In the genomic region with DNA sequence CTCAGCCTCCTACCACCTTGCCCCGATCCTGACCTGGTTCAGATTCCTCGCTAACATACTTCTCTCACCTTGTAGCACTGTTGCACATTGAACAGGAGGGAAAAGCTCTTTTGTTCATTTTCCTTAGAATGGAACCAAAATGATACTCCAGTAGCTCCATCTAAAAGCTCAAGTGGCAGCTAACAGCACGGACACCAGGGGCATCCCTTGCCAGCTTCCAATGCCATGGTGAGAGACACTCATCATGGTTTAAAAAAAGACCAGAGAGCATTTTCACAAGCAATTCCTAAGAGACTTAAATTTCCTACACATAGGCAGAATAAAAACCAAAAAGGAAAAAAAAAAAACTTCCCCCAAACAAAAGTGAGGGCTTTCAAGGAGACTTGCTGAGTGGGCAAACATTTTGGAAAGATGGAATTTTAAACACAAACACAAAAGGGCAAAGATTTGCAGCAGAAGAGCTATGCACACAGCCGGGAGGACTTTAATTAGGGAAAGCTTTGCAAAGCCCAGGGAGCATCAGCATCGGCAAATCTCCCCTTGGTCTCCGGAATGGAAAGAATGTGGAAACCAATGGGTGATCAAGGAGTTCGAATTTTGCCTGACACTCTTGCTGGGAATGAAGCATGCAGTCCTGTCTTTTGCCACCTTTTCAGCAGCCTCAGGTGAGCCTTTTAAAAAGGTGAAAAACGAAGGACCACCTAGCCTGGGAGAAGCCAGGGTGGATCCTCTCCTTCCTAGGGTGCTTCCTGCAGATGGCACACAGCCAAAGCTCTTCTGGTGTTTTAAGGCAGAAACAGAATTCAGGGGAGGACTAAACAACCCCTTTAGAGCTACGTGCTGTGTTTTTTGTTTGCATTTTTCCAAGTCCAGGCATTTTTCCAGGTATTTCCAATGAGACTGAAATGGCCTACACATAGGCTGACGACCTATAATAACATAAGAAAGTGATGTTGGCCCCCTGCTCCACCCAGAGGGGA, we compare ENCODE assay signal across 12 cellular contexts.
A peak's percentile ranks its signal among the peaks of the same experiment; 100 is the strongest.
DNase-seq lines count a peak whose midpoint lies in the region; ATAC-seq, FAIRE-seq and TF ChIP-seq lines count a peak whose summit lies in the region.
"Had no signal": no experiment of that assay in that cellular context is flagged by ENCODE, and none has a peak within 500 bp of the region (broad histone marks: within the 10 kb centered on the region; RNA-seq: fewer than 3 reads in every experiment).

No MANE protein-coding gene starts in this region.

- no peak overlapping the region for H2AFZ ChIP-seq in IMR-90 (replicated peaks; ENCODE audit: low read length, poor library complexity)

- dilution Hi-C loops in IMR-90 (cut with HindIII; ENCODE audit: low sequenced_read_pairs, unreplicated experiment): no loop called here

- H4K5ac ChIP-seq in IMR-90 (ENCODE audit: low read depth, low read length): peak overlapping the region; percentile 11

- H3K27me3 ChIP-seq in BLaER1 treated with 17β-estradiol and CSF1 and Interleukin-3, amounts not matched to agents 10 nM and 100 nM: no peaks in the 10 kb centered on the region
- no peaks in the 10 kb centered on the region for H3K27me3 ChIP-seq in IMR-90 (ENCODE audit: control insufficient read depth, insufficient read depth, low read length)

- intact Hi-C loops in IMR-90 (cut with micrococcal nuclease): no loop called here

- peak overlapping the region; percentile 51 for H3K14ac ChIP-seq in IMR-90 (replicated peaks; ENCODE audit: low read depth, low read length)

- peaks cover 62% of the 10 kb centered on the region for H3K9me1 ChIP-seq in IMR-90 (ENCODE audit: insufficient read depth, low read length)

- H3K36me3 ChIP-seq in BLaER1 treated with 17β-estradiol and CSF1 and Interleukin-3, amounts not matched to agents 10 nM and 100 nM: peaks cover 10 to 94% (median 53%) of the 10 kb centered on the region in 11 experiments; a peak in 20 of 22 replicates
- peaks cover 8% of the 10 kb centered on the region for H3K36me3 ChIP-seq in IMR-90 (ENCODE audit: control insufficient read depth, insufficient read depth, low read length)

- H3K4me2 ChIP-seq in BLaER1 treated with 17β-estradiol and CSF1 and Interleukin-3, amounts not matched to agents 10 nM and 100 nM: peak overlapping the region in 10 of 11 experiments; percentile 11 to 72 (median 42); a peak in 17 of 22 replicates
- peak overlapping the region; percentile 29 for H3K4me2 ChIP-seq in IMR-90 (ENCODE audit: low read depth, low read length)

- BruUV-seq in IMR-90 (replicated peaks; lab: Mats Ljungman, UMichigan): no TSS peak

- peak overlapping the region; percentile 24 for H3K18ac ChIP-seq in IMR-90 (ENCODE audit: low read depth, low read length)

- in situ Hi-C loops in IMR-90 (cut with MboI; ENCODE audit: low sequenced_read_pairs): no loop called here

- H2BK5ac ChIP-seq in IMR-90 (ENCODE audit: low read depth, low read length, poor library complexity, severe bottlenecking): no peak overlapping the region

- no peak overlapping the region for H2AK9ac ChIP-seq in IMR-90 (replicated peaks; ENCODE audit: low read depth, low read length, poor library complexity)

- peaks cover 42 to 72% (median 51%) of the 10 kb centered on the region in 10 experiments for H3K4me1 ChIP-seq in BLaER1 treated with 17β-estradiol and CSF1 and Interleukin-3, amounts not matched to agents 10 nM and 100 nM
- H3K4me1 ChIP-seq in IMR-90 (ENCODE audit: control insufficient read depth, insufficient read depth, low read length): peaks cover 45% of the 10 kb centered on the region

- peaks cover 64 to 100% (median 100%) of the 10 kb centered on the region in 11 experiments for H4K20me1 ChIP-seq in BLaER1 treated with 17β-estradiol and CSF1 and Interleukin-3, amounts not matched to agents 10 nM and 100 nM
- H4K20me1 ChIP-seq in IMR-90 (ENCODE audit: insufficient read depth, low read length): peaks cover 94% of the 10 kb centered on the region

- TF ChIP-seq CTCF in IMR-90 (conservative IDR thresholded peaks at IDR 0.05; ENCODE audit: low read depth, low read length): no peak

- no peak overlapping the region for H3K4me3 Mint-ChIP-seq in effector memory CD8-positive, alpha-beta T cell
- H3K4me3 Mint-ChIP-seq in natural killer cell treated with Interleukin-12 subunit alpha and Interleukin-12 subunit beta and Interleukin-15 and Interleukin-18, amount 100 ng/mL, for 72 hours: no peak overlapping the region
- H3K4me3 Mint-ChIP-seq: activated CD4-positive, alpha-beta T cell treated with anti-CD3 and anti-CD28 coated beads, Interleukin-2, amount 10 ng/mL, durations not matched to agents 7 days and 5 days had no signal

- no peak for FAIRE-seq in GM19239 (lab: Jason Lieb, UNC)
- FAIRE-seq: RCC 7860 had no signal

- H3K9me3 Mint-ChIP-seq in effector memory CD8-positive, alpha-beta T cell: no peaks in the 10 kb centered on the region
- H3K9me3 Mint-ChIP-seq in natural killer cell treated with Interleukin-12 subunit alpha and Interleukin-12 subunit beta and Interleukin-15 and Interleukin-18, amount 100 ng/mL, for 72 hours: no peaks in the 10 kb centered on the region
- H3K9me3 Mint-ChIP-seq: activated CD4-positive, alpha-beta T cell treated with anti-CD3 and anti-CD28 coated beads, Interleukin-2, amount 10 ng/mL, durations not matched to agents 7 days and 5 days had no signal

- peaks cover 60 to 71% of the 10 kb centered on the region in 2 donors for H3K4me1 Mint-ChIP-seq in effector memory CD8-positive, alpha-beta T cell (ENCODE audit: low read depth in 2 of 2)
- peaks cover 36 to 49% of the 10 kb centered on the region in 2 donors for H3K4me1 Mint-ChIP-seq in natural killer cell treated with Interleukin-12 subunit alpha and Interleukin-12 subunit beta and Interleukin-15 and Interleukin-18, amount 100 ng/mL, for 72 hours (ENCODE audit: low read depth in 2 of 2)

- POLR2A ChIA-PET in IMR-90 (lab: Charles Lee; ENCODE audit: unreplicated experiment): interaction anchor here (0.5 to 0.7 kb wide), 3 partner anchors 27 to 199 kb away, joined by 3 read pairs; no protein-coding TSS in a partner anchor

- H3K23ac ChIP-seq in IMR-90 (ENCODE audit: low read depth, low read length): peak overlapping the region; percentile 86

- H3K36me3 Mint-ChIP-seq in effector memory CD8-positive, alpha-beta T cell (ENCODE audit: insufficient read depth): peaks cover 43% of the 10 kb centered on the region
- no peaks in the 10 kb centered on the region for H3K36me3 Mint-ChIP-seq in natural killer cell treated with Interleukin-12 subunit alpha and Interleukin-12 subunit beta and Interleukin-15 and Interleukin-18, amount 100 ng/mL, for 72 hours

- H3K56ac ChIP-seq in IMR-90 (ENCODE audit: extremely low read depth, insufficient read depth, low read length): peak overlapping the region; percentile 22; the same call in 1 of the 2 replicates

- peak overlapping the region; percentile 77 to 85 for H3K27ac Mint-ChIP-seq in effector memory CD8-positive, alpha-beta T cell
- peak overlapping the region; percentile 31 to 45 for H3K27ac Mint-ChIP-seq in natural killer cell treated with Interleukin-12 subunit alpha and Interleukin-12 subunit beta and Interleukin-15 and Interleukin-18, amount 100 ng/mL, for 72 hours
- H3K27ac Mint-ChIP-seq: activated CD4-positive, alpha-beta T cell treated with anti-CD3 and anti-CD28 coated beads, Interleukin-2, amount 10 ng/mL, durations not matched to agents 7 days and 5 days had no signal

- H2BK120ac ChIP-seq in IMR-90 (ENCODE audit: low read depth, low read length): peak overlapping the region; percentile 58

- H2AK5ac ChIP-seq in IMR-90 (ENCODE audit: low read depth, low read length): peak overlapping the region; percentile 44; the same call in 1 of the 2 replicates

- H3K4ac ChIP-seq in IMR-90 (ENCODE audit: low read depth, low read length): peak overlapping the region; percentile 61

- H3K9ac ChIP-seq in BLaER1 treated with 17β-estradiol and CSF1 and Interleukin-3, amounts not matched to agents 10 nM and 100 nM: no peak overlapping the region
- H3K9ac ChIP-seq in IMR-90 (ENCODE audit: low read depth, low read length): no peak overlapping the region

- TF ChIP-seq POLR2A in IMR-90 (IDR thresholded peaks at IDR 0.05; ENCODE audit: low read depth, low read length): no peak

- H2BK15ac ChIP-seq in IMR-90 (ENCODE audit: low read depth, low read length): peak overlapping the region; percentile 29; the same call in 1 of the 3 replicates

- no peaks in the 10 kb centered on the region for H3K9me3 ChIP-seq in BLaER1 treated with 17β-estradiol and CSF1 and Interleukin-3, amounts not matched to agents 10 nM and 100 nM (replicated peaks in 1 of 11)
- no peaks in the 10 kb centered on the region for H3K9me3 ChIP-seq in IMR-90 (ENCODE audit: control insufficient read depth, insufficient read depth, low read length)

- DNase-seq in IMR-90: no peak
- DNase-seq in effector memory CD8-positive, alpha-beta T cell: no peak
- DNase-seq in natural killer cell treated with Interleukin-12 subunit alpha and Interleukin-12 subunit beta and Interleukin-15 and Interleukin-18, amount 100 ng/mL, for 72 hours (ENCODE audit: low spot score): no peak
- no peak for DNase-seq in GM19239 (ENCODE audit: insufficient read length, low spot score)
- DNase-seq in stimulated activated CD4-positive, alpha-beta T cell treated with anti-CD3 and anti-CD28 coated beads, Interleukin-2, amount 100 ng/mL, for 24 hours: no peak
- DNase-seq: activated CD4-positive, alpha-beta T cell treated with anti-CD3 and anti-CD28 coated beads, Interleukin-2, amount 10 ng/mL, durations not matched to agents 7 days and 5 days; head of caudate nucleus; nucleus accumbens had no signal

- H4K91ac ChIP-seq in IMR-90 (ENCODE audit: insufficient read depth, low read depth, low read length): peak overlapping the region; percentile 63

- ATAC-seq in IMR-90 (ENCODE audit: low read depth): peak; percentile 2; the same call in 1 of the 2 replicates
- ATAC-seq in effector memory CD8-positive, alpha-beta T cell (replicated peaks): no peak
- ATAC-seq in natural killer cell treated with Interleukin-12 subunit alpha and Interleukin-12 subunit beta and Interleukin-15 and Interleukin-18, amount 100 ng/mL, for 72 hours: no peak
- ATAC-seq in HG03565 (IDR thresholded peaks at IDR 0.05; ENCODE audit: unreplicated experiment): no peak
- ATAC-seq in HG02870 (IDR thresholded peaks at IDR 0.05; ENCODE audit: unreplicated experiment): no peak

- peaks cover 66 to 90% of the 10 kb centered on the region in 2 experiments for H3K79me1 ChIP-seq in IMR-90 (ENCODE audit: low read depth in 1 of 2, low read length in 2 of 2)

- no peaks in the 10 kb centered on the region for H3K27me3 Mint-ChIP-seq in effector memory CD8-positive, alpha-beta T cell
- no peaks in the 10 kb centered on the region for H3K27me3 Mint-ChIP-seq in natural killer cell treated with Interleukin-12 subunit alpha and Interleukin-12 subunit beta and Interleukin-15 and Interleukin-18, amount 100 ng/mL, for 72 hours
- H3K27me3 Mint-ChIP-seq: activated CD4-positive, alpha-beta T cell treated with anti-CD3 and anti-CD28 coated beads, Interleukin-2, amount 10 ng/mL, durations not matched to agents 7 days and 5 days had no signal

- CTCF ChIA-PET in IMR-90 (lab: Yijun Ruan, JAX): interaction anchor here (0.6 to 1.7 kb wide), 3 partner anchors 10 to 151 kb away, joined by 3 to 4 read pairs (median 4); no protein-coding TSS in a partner anchor

- H4K8ac ChIP-seq in IMR-90 (ENCODE audit: low read depth in 2 of 2, low read length in 2 of 2): peak overlapping the region; percentile 10 to 68; a peak in 2 of 4 replicates

- H2BK20ac ChIP-seq in IMR-90 (ENCODE audit: low read depth, low read length): peak overlapping the region; percentile 67

- no peak overlapping the region for H3K4me3 ChIP-seq in BLaER1 treated with 17β-estradiol and CSF1 and Interleukin-3, amounts not matched to agents 10 nM and 100 nM
- H3K4me3 ChIP-seq in IMR-90 (ENCODE audit: insufficient read depth, low read depth, low read length): no peak overlapping the region

- TF ChIP-seq RAD21 in IMR-90 (IDR thresholded peaks at IDR 0.05; ENCODE audit: low read length): no peak

- WGBS in IMR-90 (ENCODE audit: extremely low coverage in 2 of 2, insufficient read length in 1 of 2), 2 experiments: 0% methylated on average over 2 of the region's 10 CpGs; no CpG with 5 or more reads in 1 of the 2 experiments

- no peak overlapping the region for H3K27ac ChIP-seq in BLaER1 treated with 17β-estradiol and CSF1 and Interleukin-3, amounts not matched to agents 10 nM and 100 nM
- H3K27ac ChIP-seq in IMR-90 (ENCODE audit: insufficient read depth, low read length): peak overlapping the region; percentile 33; the same call in 1 of the 2 replicates
